Comparison of ENCODE assay signal across 20 cellular contexts in the genomic region with DNA sequence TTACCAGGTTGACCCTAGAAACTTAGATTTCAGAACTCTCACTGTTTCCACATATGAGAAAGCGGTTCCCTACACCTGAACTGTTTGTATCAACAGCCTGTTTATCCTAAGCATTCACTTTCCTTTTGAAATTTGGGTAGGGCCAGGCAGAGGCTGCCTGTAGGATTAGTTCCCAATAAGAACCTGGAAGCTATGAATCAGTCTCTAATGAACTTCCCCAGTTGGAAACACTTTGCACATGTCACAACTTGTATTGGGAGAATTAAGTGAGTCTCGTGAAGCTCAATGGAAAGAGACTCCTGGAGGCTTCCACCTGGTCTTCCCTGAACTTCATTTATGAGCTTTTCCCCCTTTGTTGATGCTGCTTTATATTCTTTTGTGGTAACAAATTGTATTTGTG.
"Had no signal": no experiment of that assay in that cellular context is flagged by ENCODE, and none has a peak within 500 bp of the region (broad histone marks: within the 10 kb centered on the region; RNA-seq: fewer than 3 reads in every experiment).

No MANE protein-coding gene starts in this region.

- H3K4me1 Mint-ChIP-seq: naive B cell; stimulated activated effector memory CD8-positive, alpha-beta T cell treated with anti-CD3 and anti-CD28 coated beads, Interleukin-12 subunit alpha, Interleukin-12 subunit beta, amount 100 ng/mL, for 72 hours had no signal

- H3K27me3 ChIP-seq: gastroesophageal sphincter, left lung, right lobe of liver, suprapubic skin, thyroid gland had no signal

- H3K27ac Mint-ChIP-seq: naive B cell; nephron; stimulated activated effector memory CD8-positive, alpha-beta T cell treated with anti-CD3 and anti-CD28 coated beads, Interleukin-12 subunit alpha, Interleukin-12 subunit beta, amount 100 ng/mL, for 72 hours; type B pancreatic cell had no signal

- H3K4me1 ChIP-seq: gastroesophageal sphincter, left lung, lower lobe of right lung, parathyroid adenoma, prostate gland, right lobe of liver, thyroid gland had no signal

- H2AFZ ChIP-seq: parathyroid adenoma had no signal

- H3K36me3 Mint-ChIP-seq: stimulated activated effector memory CD8-positive, alpha-beta T cell treated with anti-CD3 and anti-CD28 coated beads, Interleukin-12 subunit alpha, Interleukin-12 subunit beta, amount 100 ng/mL, for 72 hours; type B pancreatic cell had no signal

- H3K27me3 Mint-ChIP-seq: type B pancreatic cell had no signal

- H3K36me3 ChIP-seq: gastroesophageal sphincter, left lung, lower lobe of right lung, prostate gland, right lobe of liver, suprapubic skin, thyroid gland had no signal

- H3K9ac ChIP-seq: parathyroid adenoma had no signal

- H3K4me3 Mint-ChIP-seq: naive B cell; nephron; stimulated activated effector memory CD8-positive, alpha-beta T cell treated with anti-CD3 and anti-CD28 coated beads, Interleukin-12 subunit alpha, Interleukin-12 subunit beta, amount 100 ng/mL, for 72 hours; type B pancreatic cell had no signal

- DNase-seq: effector memory CD4-positive, alpha-beta T cell; glutamatergic neuron; islet precursor cell; left lung; lower lobe of right lung; mesendoderm; naive B cell; occipital lobe; right lobe of liver; stimulated activated CD4-positive, alpha-beta T cell treated with anti-CD3 and anti-CD28 coated beads, Interleukin-4, amount 100 ng/mL, for 1 hour; stimulated activated CD8-positive, alpha-beta memory T cell treated with anti-CD3 and anti-CD28 coated beads, Interleukin-4, amount 100 ng/mL, for 48 hours; stimulated activated naive CD8-positive, alpha-beta T cell treated with anti-CD3 and anti-CD28 coated beads, Interleukin-15, Interleukin-2, amounts not matched to agents 100 U/mL and 50 U/mL, for 24 hours; thyroid gland had no signal

- H3K79me2 ChIP-seq: parathyroid adenoma had no signal

- H3K9me3 Mint-ChIP-seq: stimulated activated effector memory CD8-positive, alpha-beta T cell treated with anti-CD3 and anti-CD28 coated beads, Interleukin-12 subunit alpha, Interleukin-12 subunit beta, amount 100 ng/mL, for 72 hours had no signal

- H3K4me3 ChIP-seq: gastroesophageal sphincter, left lung, lower lobe of right lung, prostate gland, right lobe of liver, suprapubic skin, thyroid gland had no signal

- H3K27ac ChIP-seq: gastroesophageal sphincter, left lung, lower lobe of right lung, parathyroid adenoma, prostate gland, right lobe of liver, suprapubic skin, thyroid gland had no signal

- ATAC-seq: gastroesophageal sphincter; left lung; lower lobe of right lung; right lobe of liver; stimulated activated effector memory CD8-positive, alpha-beta T cell treated with anti-CD3 and anti-CD28 coated beads, Interleukin-12 subunit alpha, Interleukin-12 subunit beta, amount 100 ng/mL, for 72 hours; stimulated activated naive CD8-positive, alpha-beta T cell treated with anti-CD3 and anti-CD28 coated beads, Interleukin-15, Interleukin-2, amounts not matched to agents 100 U/mL and 50 U/mL, for 24 hours had no signal

- H3K9me3 ChIP-seq: gastroesophageal sphincter, lower lobe of right lung, prostate gland, right lobe of liver, suprapubic skin, thyroid gland had no signal
